Comparison of ENCODE assay signal across 8 cellular contexts in genomic region chr19:43474986-43475705, GRCh38. TPM values are rescaled to one million over a fixed set of nuclear protein-coding genes. Genes with fewer than 3 reads are reported as not detected.
A peak's percentile ranks its signal among the peaks of the same experiment; 100 is the strongest.
DNase-seq lines count a peak whose midpoint lies in the region; ATAC-seq and TF ChIP-seq lines count a peak whose summit lies in the region.

No MANE protein-coding gene starts in this region.

- H3K27ac ChIP-seq in skeletal muscle tissue (ENCODE audit: low read depth, low read length) = peak overlapping the region; percentile 59

- DNase-seq in COLO668 (lab: John Stamatoyannopoulos, UW; ENCODE audit: unreplicated experiment) (peak; percentile 80), NCI-H2029 treated with DMSO at 0.1 percent for 48 hours (lab: John Stamatoyannopoulos, UW) (peak; percentile 64), cardiac fibroblast (ENCODE audit: low read depth in 2 of 2) (peak; percentile 93 to 96), iPS-NIHi11 (ENCODE audit: low spot score) (peak; percentile 99)
- DNase-seq in activated CD4-positive, CD25-positive, alpha-beta regulatory T cell treated with anti-CD3 and anti-CD28 coated beads, Interleukin-2, amount 50 U/mL, for 16 hours (ENCODE audit: low read depth, low spot score) = peak; percentile 89

- peak; percentile 73 for ATAC-seq in GM21825 (IDR thresholded peaks at IDR 0.05; ENCODE audit: unreplicated experiment)
- ATAC-seq in HG03045 (IDR thresholded peaks at IDR 0.05; ENCODE audit: unreplicated experiment) = no peak

- peaks cover 0 to 2% (median 0%) of the 10 kb centered on the region in 3 donors for H3K36me3 ChIP-seq in skeletal muscle tissue (ENCODE audit: control insufficient read depth in 3 of 3, insufficient read depth in 3 of 3, low read length in 3 of 3)

- peak overlapping the region; percentile 14 to 26 for H3K4me3 ChIP-seq in cardiac fibroblast (replicated peaks in 1 of 2; ENCODE audit: low read depth in 2 of 2, low read length in 2 of 2)
- peak overlapping the region; percentile 63 to 73 (median 70) for H3K4me3 ChIP-seq in skeletal muscle tissue (ENCODE audit: low read length in 3 of 3)

- H3K4me1 ChIP-seq in skeletal muscle tissue (ENCODE audit: control insufficient read depth in 3 of 3, insufficient read depth in 3 of 3, low read length in 3 of 3) = peaks cover 3 to 9% (median 8%) of the 10 kb centered on the region in 3 donors

- no peaks in the 10 kb centered on the region for H3K27me3 ChIP-seq in skeletal muscle tissue (ENCODE audit: control insufficient read depth in 3 of 3, insufficient read depth in 3 of 3, low read length in 3 of 3)

- TF ChIP-seq CTCF in cardiac fibroblast (IDR thresholded peaks at IDR 0.05; ENCODE audit: low read depth, low read length) = no peak

- peak overlapping the region in 2 of 3 donors; percentile 46 to 60 for H3K9ac ChIP-seq in skeletal muscle tissue (ENCODE audit: low read depth in 1 of 3, low read length in 3 of 3)

- H3K9me3 ChIP-seq in skeletal muscle tissue (ENCODE audit: control insufficient read depth in 3 of 3, low read length in 3 of 3) = no peaks in the 10 kb centered on the region

RNA-seq across cellular contexts. Expression of gene LYPD3, which starts 9.7 kb away (rescaled TPM):
- total RNA-seq in skeletal muscle tissue = not detected

RNA-seq across cellular contexts. Expression of gene PHLDB3, which starts 29.4 kb away (rescaled TPM):
- total RNA-seq in skeletal muscle tissue = 4.7 TPM

RNA-seq across cellular contexts. Expression of gene ETHE1, which starts 51.9 kb away (rescaled TPM):
- total RNA-seq in skeletal muscle tissue = 32.4 TPM

RNA-seq across cellular contexts. Expression of gene ZNF575, which starts 57.8 kb away (rescaled TPM):
- total RNA-seq in skeletal muscle tissue = not detected
